In genomic region chr3:153138267-153139210, GRCh38 we compare ENCODE assay signal across 8 cellular contexts. TPM values are rescaled to one million over a fixed set of nuclear protein-coding genes. Genes with fewer than 3 reads are reported as not detected.
DNase-seq lines count a peak whose midpoint lies in the region; ATAC-seq and TF ChIP-seq lines count a peak whose summit lies in the region.

No MANE protein-coding gene starts in this region.

- H3K27ac Mint-ChIP-seq in activated CD4-positive, alpha-beta T cell treated with anti-CD3 and anti-CD28 coated beads for 36 hours = peak overlapping the region; percentile 76

- H3K4me1 Mint-ChIP-seq in activated CD4-positive, alpha-beta T cell treated with anti-CD3 and anti-CD28 coated beads for 36 hours = peaks cover 26% of the 10 kb centered on the region

- no peak overlapping the region for H3K4me3 ChIP-seq in breast epithelium
- no peak overlapping the region for H3K4me3 ChIP-seq in upper lobe of right lung

- H3K27me3 ChIP-seq in breast epithelium = no peaks in the 10 kb centered on the region
- H3K27me3 ChIP-seq in upper lobe of right lung = no peaks in the 10 kb centered on the region

- H3K4me1 ChIP-seq in breast epithelium (peaks cover 0 to 4% of the 10 kb centered on the region in 2 donors), upper lobe of right lung (no peaks in the 10 kb centered on the region)

- H3K9me3 ChIP-seq in breast epithelium (no peaks in the 10 kb centered on the region), upper lobe of right lung (no peaks in the 10 kb centered on the region)

- H3K27me3 Mint-ChIP-seq in activated CD4-positive, alpha-beta T cell treated with anti-CD3 and anti-CD28 coated beads for 36 hours = peaks cover 3% of the 10 kb centered on the region

- POLR2A ChIA-PET in activated CD4-positive, alpha-beta T cell treated with anti-CD3 and anti-CD28 coated beads for 36 hours (lab: Charles Lee) = no interaction called here

- H3K4me3 Mint-ChIP-seq in activated CD4-positive, alpha-beta T cell treated with anti-CD3 and anti-CD28 coated beads for 36 hours = no peak overlapping the region

- intact Hi-C loops in activated CD4-positive, alpha-beta T cell treated with anti-CD3 and anti-CD28 coated beads for 36 hours (cut with DNase I, micrococcal nuclease) = loop anchor here (1.0 to 10.0 kb wide), 4 partner anchors 22 to 1834 kb away; no protein-coding TSS in a partner anchor
- intact Hi-C loops in breast epithelium (cut with DNase I; ENCODE audit: low total_unique reads) (no loop called here), upper lobe of right lung (cut with DNase I) (no loop called here)

- DNase-seq in activated CD4-positive, alpha-beta T cell treated with anti-CD3 and anti-CD28 coated beads for 36 hours = peak; percentile 86
- DNase-seq in activated CD4-positive, alpha-beta T cell treated with anti-CD3 and anti-CD28 coated beads, Interleukin-2, amount 50 U/mL, for 1 hour = no peak
- DNase-seq in NOMO-1 treated with dmso at 0.1 percent for 144 hours (lab: John Stamatoyannopoulos, UW; ENCODE audit: unreplicated experiment) (peak; percentile 51), breast epithelium (ENCODE audit: low spot score in 2 of 2) (peak; percentile 57 to 90), mucosa of gallbladder (ENCODE audit: low spot score) (peak; percentile 79), upper lobe of right lung (peak; percentile 84), mesenteric fat pad (ENCODE audit: low spot score) (no peak)

- H3K9me3 Mint-ChIP-seq in activated CD4-positive, alpha-beta T cell treated with anti-CD3 and anti-CD28 coated beads for 36 hours (ENCODE audit: low read depth) = no peaks in the 10 kb centered on the region

- H3K36me3 ChIP-seq in breast epithelium (no peaks in the 10 kb centered on the region), upper lobe of right lung (no peaks in the 10 kb centered on the region)

- peak overlapping the region; percentile 85 to 92 for H3K27ac ChIP-seq in breast epithelium
- H3K27ac ChIP-seq in upper lobe of right lung = peak overlapping the region; percentile 82

- no peaks in the 10 kb centered on the region for H3K36me3 Mint-ChIP-seq in activated CD4-positive, alpha-beta T cell treated with anti-CD3 and anti-CD28 coated beads for 36 hours (ENCODE audit: low read depth)

- TF ChIP-seq POLR2A in breast epithelium (IDR thresholded peaks at IDR 0.05) = no peak

- CTCF ChIA-PET in activated CD4-positive, alpha-beta T cell treated with anti-CD3 and anti-CD28 coated beads for 36 hours (lab: Charles Lee) = no interaction called here

- ATAC-seq in activated CD4-positive, alpha-beta T cell treated with anti-CD3 and anti-CD28 coated beads for 36 hours = peak; percentile 89
- ATAC-seq in HG02840 (IDR thresholded peaks at IDR 0.05; ENCODE audit: low FRiP score, unreplicated experiment) = peak; percentile 64
- ATAC-seq in upper lobe of right lung = peak; percentile 95

- no peak for TF ChIP-seq CTCF in breast epithelium (IDR thresholded peaks at IDR 0.05)
- TF ChIP-seq CTCF in upper lobe of right lung (IDR thresholded peaks at IDR 0.05) = no peak

RNA-seq across cellular contexts. Expression of gene RAP2B, which starts 23.5 kb away (rescaled TPM):
- 10 to 100 TPM; 10.4 TPM for total RNA-seq in activated CD4-positive, alpha-beta T cell treated with anti-CD3 and anti-CD28 coated beads for 36 hours
- 10 to 100 TPM in 2 of 3 donors, 1 to 10 TPM in 1; 6.6 to 21.0 (median 13.5) TPM for total RNA-seq in breast epithelium
- 14.5 TPM for total RNA-seq in mucosa of gallbladder
- total RNA-seq in upper lobe of right lung = 17.9 TPM
- total RNA-seq in mesenteric fat pad = 17.0 TPM

Comparison
In these comparisons a context has a peak if more than half of its experiments do, and no peak if none do; other contexts are left out.
1. DNase-seq: peak in activated CD4-positive, alpha-beta T cell treated with anti-CD3 and anti-CD28 coated beads for 36 hours (single experiment), NOMO-1 treated with dmso at 0.1 percent for 144 hours (single experiment), breast epithelium (2 of 2), mucosa of gallbladder (single experiment) and upper lobe of right lung (single experiment); none in activated CD4-positive, alpha-beta T cell treated with anti-CD3 and anti-CD28 coated beads, Interleukin-2, amount 50 U/mL, for 1 hour (single experiment) and mesenteric fat pad (single experiment).
2. intact Hi-C loops: an anchor here in activated CD4-positive, alpha-beta T cell treated with anti-CD3 and anti-CD28 coated beads for 36 hours (1.0 to 10.0 kb wide); none called in breast epithelium and upper lobe of right lung.
3. Peak in every context shown above with its lines, with median percentiles within 50 percentile points of each other: ATAC-seq.